Comparison of ENCODE assay signal across 1 cellular context in the genomic region with DNA sequence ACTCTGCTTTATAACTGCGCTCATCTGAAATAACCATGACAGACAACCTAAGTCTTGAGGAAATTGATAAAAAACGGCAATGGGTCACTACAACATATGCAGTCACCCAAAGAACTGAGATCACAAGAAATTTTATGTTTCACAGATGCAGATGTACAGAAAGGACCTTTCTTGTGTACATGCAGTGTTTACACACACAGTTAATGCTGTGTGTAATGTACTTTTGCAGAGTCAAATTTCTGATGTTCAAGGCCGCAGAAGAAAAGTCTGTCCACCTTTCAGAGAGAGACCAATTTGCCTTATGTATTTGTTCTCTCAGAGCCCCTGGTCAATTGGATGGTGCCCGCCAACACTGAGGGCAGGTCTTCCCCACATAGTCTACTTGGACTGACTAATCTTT.
A peak's percentile ranks its signal among the peaks of the same experiment; 100 is the strongest.
TF ChIP-seq lines count a peak whose summit lies in the region.

No MANE protein-coding gene starts in this region.

TF ChIP-seq in HepG2, 621 proteins besides CTCF, POLR2A, EP300 and RAD21 (continued from another document):
- TF ChIP-seq, protein P1, sequence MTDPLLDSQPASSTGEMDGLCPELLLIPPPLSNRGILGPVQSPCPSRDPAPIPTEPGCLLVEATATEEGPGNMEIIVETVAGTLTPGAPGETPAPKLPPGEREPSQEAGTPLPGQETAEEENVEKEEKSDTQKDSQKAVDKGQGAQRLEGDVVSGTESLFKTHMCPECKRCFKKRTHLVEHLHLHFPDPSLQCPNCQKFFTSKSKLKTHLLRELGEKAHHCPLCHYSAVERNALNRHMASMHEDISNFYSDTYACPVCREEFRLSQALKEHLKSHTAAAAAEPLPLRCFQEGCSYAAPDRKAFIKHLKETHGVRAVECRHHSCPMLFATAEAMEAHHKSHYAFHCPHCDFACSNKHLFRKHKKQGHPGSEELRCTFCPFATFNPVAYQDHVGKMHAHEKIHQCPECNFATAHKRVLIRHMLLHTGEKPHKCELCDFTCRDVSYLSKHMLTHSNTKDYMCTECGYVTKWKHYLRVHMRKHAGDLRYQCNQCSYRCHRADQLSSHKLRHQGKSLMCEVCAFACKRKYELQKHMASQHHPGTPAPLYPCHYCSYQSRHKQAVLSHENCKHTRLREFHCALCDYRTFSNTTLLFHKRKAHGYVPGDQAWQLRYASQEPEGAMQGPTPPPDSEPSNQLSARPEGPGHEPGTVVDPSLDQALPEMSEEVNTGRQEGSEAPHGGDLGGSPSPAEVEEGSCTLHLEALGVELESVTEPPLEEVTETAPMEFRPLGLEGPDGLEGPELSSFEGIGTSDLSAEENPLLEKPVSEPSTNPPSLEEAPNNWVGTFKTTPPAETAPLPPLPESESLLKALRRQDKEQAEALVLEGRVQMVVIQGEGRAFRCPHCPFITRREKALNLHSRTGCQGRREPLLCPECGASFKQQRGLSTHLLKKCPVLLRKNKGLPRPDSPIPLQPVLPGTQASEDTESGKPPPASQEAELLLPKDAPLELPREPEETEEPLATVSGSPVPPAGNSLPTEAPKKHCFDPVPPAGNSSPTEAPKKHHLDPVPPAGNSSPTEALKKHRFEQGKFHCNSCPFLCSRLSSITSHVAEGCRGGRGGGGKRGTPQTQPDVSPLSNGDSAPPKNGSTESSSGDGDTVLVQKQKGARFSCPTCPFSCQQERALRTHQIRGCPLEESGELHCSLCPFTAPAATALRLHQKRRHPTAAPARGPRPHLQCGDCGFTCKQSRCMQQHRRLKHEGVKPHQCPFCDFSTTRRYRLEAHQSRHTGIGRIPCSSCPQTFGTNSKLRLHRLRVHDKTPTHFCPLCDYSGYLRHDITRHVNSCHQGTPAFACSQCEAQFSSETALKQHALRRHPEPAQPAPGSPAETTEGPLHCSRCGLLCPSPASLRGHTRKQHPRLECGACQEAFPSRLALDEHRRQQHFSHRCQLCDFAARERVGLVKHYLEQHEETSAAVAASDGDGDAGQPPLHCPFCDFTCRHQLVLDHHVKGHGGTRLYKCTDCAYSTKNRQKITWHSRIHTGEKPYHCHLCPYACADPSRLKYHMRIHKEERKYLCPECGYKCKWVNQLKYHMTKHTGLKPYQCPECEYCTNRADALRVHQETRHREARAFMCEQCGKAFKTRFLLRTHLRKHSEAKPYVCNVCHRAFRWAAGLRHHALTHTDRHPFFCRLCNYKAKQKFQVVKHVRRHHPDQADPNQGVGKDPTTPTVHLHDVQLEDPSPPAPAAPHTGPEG (CRISPR knock-in tag; IDR thresholded peaks at IDR 0.05): peak; percentile 78; the same call in 1 of the 2 replicates
- TF ChIP-seq ZNF713 (CRISPR knock-in tag; IDR thresholded peaks at IDR 0.05) (no peak), MYNN (CRISPR knock-in tag; IDR thresholded peaks at IDR 0.05; ENCODE audit: low read depth) (no peak), NCOA5 (CRISPR knock-in tag; IDR thresholded peaks at IDR 0.05) (no peak), GATAD2A (CRISPR knock-in tag; IDR thresholded peaks at IDR 0.05) (peak; percentile 35; the same call in 1 of the 2 replicates), ZNF367 (CRISPR knock-in tag; IDR thresholded peaks at IDR 0.05; ENCODE audit: borderline replicate concordance) (no peak), FOXC1 (CRISPR knock-in tag; IDR thresholded peaks at IDR 0.05; ENCODE audit: borderline replicate concordance) (no peak), ZBTB20 (CRISPR knock-in tag; IDR thresholded peaks at IDR 0.05; ENCODE audit: borderline replicate concordance, low read depth) (no peak), FOXA1 (IDR thresholded peaks at IDR 0.05) (no peak), FOXA1 (CRISPR knock-in tag; IDR thresholded peaks at IDR 0.05) (peak; percentile 34; the same call in 1 of the 2 replicates), SIX1 (CRISPR knock-in tag; IDR thresholded peaks at IDR 0.05; ENCODE audit: borderline replicate concordance) (peak; percentile 55; the same call in 1 of the 2 replicates), PCBP2 (optimal IDR thresholded peaks at IDR 0.05; ENCODE audit: low read depth, low read length, poor library complexity, severe bottlenecking) (no peak), ZNF333 (CRISPR knock-in tag; IDR thresholded peaks at IDR 0.05; ENCODE audit: borderline replicate concordance) (no peak), FOXA3 (CRISPR knock-in tag; IDR thresholded peaks at IDR 0.05) (peak; percentile 77; the same call in 1 of the 2 replicates), NFATC3 (CRISPR knock-in tag; IDR thresholded peaks at IDR 0.05) (no peak), ATAD3A (CRISPR knock-in tag; IDR thresholded peaks at IDR 0.05) (no peak), PLRG1 (conservative IDR thresholded peaks at IDR 0.05) (no peak)
- TF ChIP-seq, protein P2, sequence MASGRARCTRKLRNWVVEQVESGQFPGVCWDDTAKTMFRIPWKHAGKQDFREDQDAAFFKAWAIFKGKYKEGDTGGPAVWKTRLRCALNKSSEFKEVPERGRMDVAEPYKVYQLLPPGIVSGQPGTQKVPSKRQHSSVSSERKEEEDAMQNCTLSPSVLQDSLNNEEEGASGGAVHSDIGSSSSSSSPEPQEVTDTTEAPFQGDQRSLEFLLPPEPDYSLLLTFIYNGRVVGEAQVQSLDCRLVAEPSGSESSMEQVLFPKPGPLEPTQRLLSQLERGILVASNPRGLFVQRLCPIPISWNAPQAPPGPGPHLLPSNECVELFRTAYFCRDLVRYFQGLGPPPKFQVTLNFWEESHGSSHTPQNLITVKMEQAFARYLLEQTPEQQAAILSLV (CRISPR knock-in tag; IDR thresholded peaks at IDR 0.05; ENCODE audit: borderline replicate concordance): no peak
TF ChIP-seq in HepG2: peak in this region for 11.
